In genomic region chr7:133714654-133715053, GRCh38 we compare ENCODE assay signal across 28 cellular contexts.
"Had no signal": no experiment of that assay in that cellular context is flagged by ENCODE, and none has a peak within 500 bp of the region (broad histone marks: within the 10 kb centered on the region; RNA-seq: fewer than 3 reads in every experiment).

No MANE protein-coding gene starts in this region.

- DNase-seq: colonic mucosa; cortex of kidney; dermis blood vessel endothelial cell; dorsolateral prefrontal cortex; effector CD4-positive, alpha-beta T cell; effector CD8-positive, alpha-beta T cell; effector memory CD4-positive, alpha-beta T cell; effector memory CD8-positive, alpha-beta T cell; endodermal cell; erythroblast; esophagus squamous epithelium; foreskin fibroblast; foreskin keratinocyte; foreskin melanocyte; gastrocnemius medialis; glutamatergic neuron; heart left ventricle; heart right ventricle had no signal

- H3K4me3 Mint-ChIP-seq: dendritic cell treated with granulocyte-macrophage colony-stimulating factor and Interleukin-4, amounts not matched to agents 40 ng/mL and 50 ng/mL, for 4 days; effector memory CD8-positive, alpha-beta T cell; endodermal cell had no signal

- H3K4me1 ChIP-seq: colonic mucosa, esophagus muscularis mucosa, esophagus squamous epithelium, foreskin keratinocyte, gastrocnemius medialis, gastroesophageal sphincter, heart left ventricle, heart right ventricle had no signal

- H3K27me3 ChIP-seq: colonic mucosa, dorsolateral prefrontal cortex, esophagus muscularis mucosa, esophagus squamous epithelium, foreskin keratinocyte, gastrocnemius medialis, gastroesophageal sphincter, heart left ventricle, heart right ventricle had no signal

- ATAC-seq: effector memory CD8-positive, alpha-beta T cell; esophagus mucosa; foreskin keratinocyte; gastrocnemius medialis; gastroesophageal sphincter; heart left ventricle; heart right ventricle had no signal

- H3K27me3 Mint-ChIP-seq: dendritic cell treated with granulocyte-macrophage colony-stimulating factor and Interleukin-4, amounts not matched to agents 40 ng/mL and 50 ng/mL, for 4 days; effector memory CD8-positive, alpha-beta T cell had no signal

- H3K4me1 Mint-ChIP-seq: endodermal cell had no signal

- H3K4me3 ChIP-seq: colonic mucosa, coronary artery, dorsolateral prefrontal cortex, esophagus muscularis mucosa, esophagus squamous epithelium, gastrocnemius medialis, gastroesophageal sphincter, heart left ventricle, heart right ventricle had no signal

- FAIRE-seq: colon, endometrium, endothelial cell of umbilical vein, frontal cortex had no signal

- H3K27ac ChIP-seq: colonic mucosa, coronary artery, dorsolateral prefrontal cortex, epithelial cell of prostate, esophagus muscularis mucosa, esophagus squamous epithelium, foreskin keratinocyte, gastrocnemius medialis, gastroesophageal sphincter, heart left ventricle, heart right ventricle had no signal

- H3K9me3 ChIP-seq: colonic mucosa, esophagus muscularis mucosa, esophagus squamous epithelium, gastrocnemius medialis, gastroesophageal sphincter, heart left ventricle, heart right ventricle had no signal

- H3K27ac Mint-ChIP-seq: dendritic cell treated with granulocyte-macrophage colony-stimulating factor and Interleukin-4, amounts not matched to agents 40 ng/mL and 50 ng/mL, for 4 days; effector memory CD8-positive, alpha-beta T cell; endodermal cell had no signal

- H3K36me3 ChIP-seq: colonic mucosa, esophagus muscularis mucosa, esophagus squamous epithelium, gastrocnemius medialis, gastroesophageal sphincter, heart left ventricle, heart right ventricle had no signal
